ENCODE assay signal across 19 cellular contexts in the genomic region with DNA sequence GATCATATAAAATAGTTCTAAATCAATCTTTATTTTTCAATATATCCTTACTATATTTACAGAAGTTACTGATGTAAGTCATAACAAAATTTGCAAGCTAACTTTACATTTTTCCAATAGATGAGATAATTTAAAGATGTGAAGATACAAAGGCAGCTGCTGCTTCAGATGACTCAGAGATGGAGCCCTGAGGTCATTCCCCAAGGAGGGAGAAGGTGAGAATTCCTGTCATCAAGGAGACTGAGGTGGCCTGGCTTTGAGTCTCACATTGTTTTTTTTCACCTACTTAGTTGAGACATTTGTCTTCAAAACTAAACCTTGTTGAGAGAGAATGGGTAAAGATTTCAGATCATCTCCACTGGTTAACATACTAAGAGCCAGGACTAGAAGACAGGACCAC. TPM values are rescaled to one million over a fixed set of nuclear protein-coding genes. Genes with fewer than 3 reads are reported as not detected.
DNase-seq lines count a peak whose midpoint lies in the region; ATAC-seq and TF ChIP-seq lines count a peak whose summit lies in the region.
"Had no signal": no experiment of that assay in that cellular context is flagged by ENCODE, and none has a peak within 500 bp of the region (broad histone marks: within the 10 kb centered on the region; RNA-seq: fewer than 3 reads in every experiment).

No MANE protein-coding gene starts in this region.

- no peaks in the 10 kb centered on the region for H3F3A ChIP-seq in GM23248 (ENCODE audit: insufficient read depth)

- H3K27ac ChIP-seq in GM23248 (no peak overlapping the region), endodermal cell (ENCODE audit: low read depth, low read length) (no peak overlapping the region)
- no peak overlapping the region for H3K27ac ChIP-seq in naive thymus-derived CD4-positive, alpha-beta T cell (ENCODE audit: low read depth, low read length)
- H3K27ac ChIP-seq: HL-60, KMS-11 had no signal

- no peaks in the 10 kb centered on the region for H3K4me1 ChIP-seq in GM23248 (ENCODE audit: insufficient read depth)
- no peaks in the 10 kb centered on the region for H3K4me1 ChIP-seq in endodermal cell (ENCODE audit: control insufficient read depth, insufficient read depth, low read length)
- H3K4me1 ChIP-seq in naive thymus-derived CD4-positive, alpha-beta T cell (ENCODE audit: control insufficient read depth in 2 of 2, insufficient read depth in 2 of 2, low read length in 2 of 2): no peaks in the 10 kb centered on the region
- H3K4me1 ChIP-seq: BE2C, Caco-2 had no signal

- no peaks in the 10 kb centered on the region for H3K36me3 Mint-ChIP-seq in endodermal cell (ENCODE audit: low read depth)
- H3K36me3 Mint-ChIP-seq in natural killer cell treated with Interleukin-12 subunit alpha and Interleukin-12 subunit beta and Interleukin-15 and Interleukin-18, amount 100 ng/mL, for 72 hours: no peaks in the 10 kb centered on the region
- H3K36me3 Mint-ChIP-seq in naive thymus-derived CD4-positive, alpha-beta T cell: peaks cover 0 to 4% (median 4%) of the 10 kb centered on the region in 5 donors
- H3K36me3 Mint-ChIP-seq: CD4-positive, CD25-positive, alpha-beta regulatory T cell had no signal

- H3K27me3 ChIP-seq in GM23248 (replicated peaks; ENCODE audit: insufficient read depth): peaks cover 6% of the 10 kb centered on the region; the same call in 1 of the 2 replicates
- no peaks in the 10 kb centered on the region for H3K27me3 ChIP-seq in endodermal cell (ENCODE audit: control insufficient read depth, insufficient read depth, low read length, poor library complexity, severe bottlenecking)
- no peaks in the 10 kb centered on the region for H3K27me3 ChIP-seq in naive thymus-derived CD4-positive, alpha-beta T cell (ENCODE audit: control insufficient read depth in 2 of 2, insufficient read depth in 2 of 2, low read length in 2 of 2)
- H3K27me3 ChIP-seq: BE2C had no signal

- no peaks in the 10 kb centered on the region for H3K27me3 Mint-ChIP-seq in endodermal cell (ENCODE audit: insufficient read depth)
- peaks cover 11 to 15% of the 10 kb centered on the region in 2 donors for H3K27me3 Mint-ChIP-seq in natural killer cell treated with Interleukin-12 subunit alpha and Interleukin-12 subunit beta and Interleukin-15 and Interleukin-18, amount 100 ng/mL, for 72 hours
- peaks cover 0 to 7% (median 0%) of the 10 kb centered on the region in 5 donors for H3K27me3 Mint-ChIP-seq in naive thymus-derived CD4-positive, alpha-beta T cell

- no peak overlapping the region for H2AFZ ChIP-seq in GM23248

- ATAC-seq in natural killer cell treated with Interleukin-12 subunit alpha and Interleukin-12 subunit beta and Interleukin-15 and Interleukin-18, amount 100 ng/mL, for 72 hours: no peak
- ATAC-seq in naive thymus-derived CD4-positive, alpha-beta T cell: no peak

- no peaks in the 10 kb centered on the region for H3K9me2 ChIP-seq in GM23248 (ENCODE audit: insufficient read depth)

- H3K9ac ChIP-seq in GM23248 (no peak overlapping the region), endodermal cell (ENCODE audit: extremely low read depth, low read length, poor library complexity, severe bottlenecking) (no peak overlapping the region)
- H3K9ac ChIP-seq: KMS-11 had no signal

- TF ChIP-seq CTCF in endodermal cell (conservative IDR thresholded peaks at IDR 0.05) (no peak), GM13977 (IDR thresholded peaks at IDR 0.05; ENCODE audit: extremely low read depth, insufficient read depth, missing control alignments) (no peak)

- intact Hi-C loops in naive thymus-derived CD4-positive, alpha-beta T cell (cut with micrococcal nuclease): no loop called here

- H3K79me2 ChIP-seq in GM23248 (ENCODE audit: insufficient read depth): no peaks in the 10 kb centered on the region

- H3K27ac Mint-ChIP-seq in endodermal cell: peak overlapping the region; percentile 54
- no peak overlapping the region for H3K27ac Mint-ChIP-seq in natural killer cell treated with Interleukin-12 subunit alpha and Interleukin-12 subunit beta and Interleukin-15 and Interleukin-18, amount 100 ng/mL, for 72 hours
- no peak overlapping the region for H3K27ac Mint-ChIP-seq in naive thymus-derived CD4-positive, alpha-beta T cell

- H3K4me3 ChIP-seq in GM23248 (no peak overlapping the region), endodermal cell (ENCODE audit: low read length) (no peak overlapping the region)
- no peak overlapping the region for H3K4me3 ChIP-seq in naive thymus-derived CD4-positive, alpha-beta T cell (ENCODE audit: low read length)

- H3K9me3 Mint-ChIP-seq in endodermal cell: peaks cover 14% of the 10 kb centered on the region
- H3K9me3 Mint-ChIP-seq in natural killer cell treated with Interleukin-12 subunit alpha and Interleukin-12 subunit beta and Interleukin-15 and Interleukin-18, amount 100 ng/mL, for 72 hours: no peaks in the 10 kb centered on the region
- peaks cover 0 to 9% (median 0%) of the 10 kb centered on the region in 11 donors for H3K9me3 Mint-ChIP-seq in naive thymus-derived CD4-positive, alpha-beta T cell

- no peaks in the 10 kb centered on the region for H3K9me3 ChIP-seq in GM23248 (ENCODE audit: low read depth)
- H3K9me3 ChIP-seq in endodermal cell (ENCODE audit: control insufficient read depth, low read length): no peaks in the 10 kb centered on the region
- no peaks in the 10 kb centered on the region for H3K9me3 ChIP-seq in naive thymus-derived CD4-positive, alpha-beta T cell (ENCODE audit: control insufficient read depth in 2 of 3, low read length in 3 of 3)
- H3K9me3 ChIP-seq: BE2C, Caco-2 had no signal

- POLR2A ChIA-PET in naive thymus-derived CD4-positive, alpha-beta T cell (lab: Charles Lee): no interaction called here

- peaks cover 6% of the 10 kb centered on the region for H3K4me1 Mint-ChIP-seq in endodermal cell
- H3K4me1 Mint-ChIP-seq in natural killer cell treated with Interleukin-12 subunit alpha and Interleukin-12 subunit beta and Interleukin-15 and Interleukin-18, amount 100 ng/mL, for 72 hours (ENCODE audit: low read depth in 2 of 2): no peaks in the 10 kb centered on the region
- no peaks in the 10 kb centered on the region for H3K4me1 Mint-ChIP-seq in naive thymus-derived CD4-positive, alpha-beta T cell
- H3K4me1 Mint-ChIP-seq: CD4-positive, CD25-positive, alpha-beta regulatory T cell had no signal

- no peaks in the 10 kb centered on the region for H3K36me3 ChIP-seq in GM23248 (ENCODE audit: low read depth)
- H3K36me3 ChIP-seq in endodermal cell (ENCODE audit: control insufficient read depth, insufficient read depth, low read length): no peaks in the 10 kb centered on the region
- H3K36me3 ChIP-seq in naive thymus-derived CD4-positive, alpha-beta T cell (ENCODE audit: control insufficient read depth in 2 of 3, insufficient read depth in 3 of 3, low read length in 3 of 3): no peaks in the 10 kb centered on the region
- H3K36me3 ChIP-seq: BE2C had no signal

- no peaks in the 10 kb centered on the region for H4K20me1 ChIP-seq in GM23248 (ENCODE audit: insufficient read depth)

- no peak overlapping the region for H3K4me2 ChIP-seq in GM23248 (ENCODE audit: unreplicated experiment)
- H3K4me2 ChIP-seq: KMS-11 had no signal

- DNase-seq in GM23248: peak; percentile 8
- DNase-seq in endodermal cell: peak; percentile 69
- DNase-seq in islet precursor cell: peak; percentile 67
- no peak for DNase-seq in NCI-H1436 treated with DMSO at 0.1 percent for 48 hours (lab: John Stamatoyannopoulos, UW)
- DNase-seq in natural killer cell treated with Interleukin-12 subunit alpha and Interleukin-12 subunit beta and Interleukin-15 and Interleukin-18, amount 100 ng/mL, for 72 hours (ENCODE audit: low spot score): no peak
- no peak for DNase-seq in GM13977 (ENCODE audit: low spot score)
- no peak for DNase-seq in naive thymus-derived CD4-positive, alpha-beta T cell
- DNase-seq: ACHN; BE2C; C1 segment of cervical spinal cord; Caco-2; CD4-positive, CD25-positive, alpha-beta regulatory T cell; DMS153; DMS79 treated with DMSO at 0.1 percent for 48 hours; GDM1; HCEC 1CT had no signal

- CTCF ChIA-PET in naive thymus-derived CD4-positive, alpha-beta T cell (lab: Charles Lee): interaction anchor here (1.0 kb wide), 1 partner anchor 11 kb away, joined by 3 read pairs; no protein-coding TSS in a partner anchor

- in situ Hi-C loops in GM23248 (cut with MboI) (no loop called here), GM13977 (cut with MboI; ENCODE audit: low pct_unique_long_range_greater_than_20kb, low sequenced_read_pairs, unreplicated experiment) (no loop called here)

- no peak overlapping the region for H3K4me3 Mint-ChIP-seq in endodermal cell
- no peak overlapping the region for H3K4me3 Mint-ChIP-seq in natural killer cell treated with Interleukin-12 subunit alpha and Interleukin-12 subunit beta and Interleukin-15 and Interleukin-18, amount 100 ng/mL, for 72 hours
- H3K4me3 Mint-ChIP-seq in naive thymus-derived CD4-positive, alpha-beta T cell: no peak overlapping the region
- H3K4me3 Mint-ChIP-seq: CD4-positive, CD25-positive, alpha-beta regulatory T cell had no signal

RNA-seq across cellular contexts. Expression of a gene that starts 3.9 kb away (rescaled TPM):
- not detected in 2 replicates for total RNA-seq in GM23248 (2014; rRNA removed; shearing (Covaris generic))
- polyA plus RNA-seq in GM23248 (2016; fragmentation: Nextera tagmentation; extraction: Ambion mirVana): not detected in 2 replicates
- not detected for total RNA-seq in endodermal cell
- polyA plus RNA-seq in endodermal cell (2013, experiment 1 of 2): not detected
- not detected for polyA plus RNA-seq in endodermal cell (2013, experiment 2 of 2)
- total RNA-seq in natural killer cell treated with Interleukin-12 subunit alpha and Interleukin-12 subunit beta and Interleukin-15 and Interleukin-18, amount 100 ng/mL, for 72 hours: not detected
- total RNA-seq in naive thymus-derived CD4-positive, alpha-beta T cell: not detected
- polyA plus RNA-seq in naive thymus-derived CD4-positive, alpha-beta T cell: not detected
- total RNA-seq: Caco-2; CD4-positive, CD25-positive, alpha-beta regulatory T cell; HT1080 had no signal
- polyA plus RNA-seq: CD4-positive, CD25-positive, alpha-beta regulatory T cell had no signal

RNA-seq across cellular contexts. Expression of a gene that starts 37.7 kb away (rescaled TPM):
- not detected in 2 replicates for total RNA-seq in GM23248 (2014; rRNA removed; shearing (Covaris generic))
- not detected in 2 replicates for polyA plus RNA-seq in GM23248 (2016; fragmentation: Nextera tagmentation; extraction: Ambion mirVana)
- not detected for total RNA-seq in endodermal cell
- polyA plus RNA-seq in endodermal cell (2013, experiment 1 of 2): not detected
- polyA plus RNA-seq in endodermal cell (2013, experiment 2 of 2): not detected
- not detected for total RNA-seq in natural killer cell treated with Interleukin-12 subunit alpha and Interleukin-12 subunit beta and Interleukin-15 and Interleukin-18, amount 100 ng/mL, for 72 hours
- total RNA-seq in naive thymus-derived CD4-positive, alpha-beta T cell: not detected
- polyA plus RNA-seq in naive thymus-derived CD4-positive, alpha-beta T cell: not detected
- total RNA-seq: CD4-positive, CD25-positive, alpha-beta regulatory T cell; HT1080 had no signal
- polyA plus RNA-seq: CD4-positive, CD25-positive, alpha-beta regulatory T cell had no signal

RNA-seq across cellular contexts. Expression of a gene that starts 59.1 kb away (rescaled TPM):
- 34.0 and 39.4 TPM in 2 replicates for total RNA-seq in GM23248 (2014; rRNA removed; shearing (Covaris generic))
- polyA plus RNA-seq in GM23248 (2016; fragmentation: Nextera tagmentation; extraction: Ambion mirVana): 185 and 193 TPM in 2 replicates
- total RNA-seq in endodermal cell: 10 to 100 TPM; 48.7 to 64.4 TPM
- polyA plus RNA-seq in endodermal cell (2013, experiment 1 of 2): 57.8 TPM
- polyA plus RNA-seq in endodermal cell (2013, experiment 2 of 2): 55.0 TPM
- total RNA-seq in natural killer cell treated with Interleukin-12 subunit alpha and Interleukin-12 subunit beta and Interleukin-15 and Interleukin-18, amount 100 ng/mL, for 72 hours: 10 to 100 TPM; 51.2 to 68.9 TPM
- total RNA-seq in naive thymus-derived CD4-positive, alpha-beta T cell: 100 to 1,000 TPM in 3 of 5 experiments, 10 to 100 TPM in 2; 75.2 to 156 (median 110) TPM
- polyA plus RNA-seq in naive thymus-derived CD4-positive, alpha-beta T cell: 100 to 1,000 TPM in 1 of 2 donors, 10 to 100 TPM in 1; 68.1 to 253 TPM

Comparison
In these comparisons a context has a peak if more than half of its experiments do, and no peak if none do; other contexts are left out.
1. DNase-seq: peak in GM23248 (single experiment), endodermal cell (single experiment) and islet precursor cell (single experiment); none in NCI-H1436 treated with DMSO at 0.1 percent for 48 hours (single experiment), natural killer cell treated with Interleukin-12 subunit alpha and Interleukin-12 subunit beta and Interleukin-15 and Interleukin-18, amount 100 ng/mL, for 72 hours (single experiment), GM13977 (single experiment) and naive thymus-derived CD4-positive, alpha-beta T cell (0 of 9).